ENCODE assay signal across 8 cellular contexts in genomic region chr15:55407949-55408766, GRCh38. TPM values are rescaled to one million over a fixed set of nuclear protein-coding genes. Genes with fewer than 3 reads are reported as not detected.
DNase-seq lines count a peak whose midpoint lies in the region; FAIRE-seq and TF ChIP-seq lines count a peak whose summit lies in the region.

CCPG1 (minus strand) TSS chr15:55408359; CDS start chr15:55389424, 18,935 bp downstream.
PIERCE2 (plus strand) TSS chr15:55408495; CDS start chr15:55408769, 274 bp downstream.

- peak within 1 kb of the TSS; percentile 89 for H3K18ac ChIP-seq in neuronal stem cell (ENCODE audit: low read length)

- H3K79me2 ChIP-seq in MM.1S (ENCODE audit: low read length) = peaks cover 37% of the 10 kb centered on the region

- H4K91ac ChIP-seq in neuronal stem cell (ENCODE audit: low read depth, low read length, poor library complexity) = no peak within 1 kb of the TSS

- H3K9me2 ChIP-seq in MM.1S (replicated peaks; ENCODE audit: insufficient read depth, low read length) = no peaks in the 10 kb centered on the region

- no peak within 1 kb of the TSS for H2AK5ac ChIP-seq in neuronal stem cell (ENCODE audit: low read depth, low read length)

- no peaks in the 10 kb centered on the region for H4K20me1 ChIP-seq in MM.1S (ENCODE audit: insufficient read depth, low read length)

- H3K27ac ChIP-seq in MM.1S (ENCODE audit: low read length) = peak within 1 kb of the TSS; percentile 88
- H3K27ac ChIP-seq in neuronal stem cell (replicated peaks; ENCODE audit: low read length) = peak within 1 kb of the TSS; percentile 91
- peak within 1 kb of the TSS; percentile 79 for H3K27ac ChIP-seq in substantia nigra (ENCODE audit: low read depth, low read length, poor library complexity, severe bottlenecking)

- no peak within 1 kb of the TSS for H2BK12ac ChIP-seq in neuronal stem cell (ENCODE audit: low read length)

- H3K9ac ChIP-seq in MM.1S (ENCODE audit: low read length) = peak within 1 kb of the TSS; percentile 83
- peak within 1 kb of the TSS; percentile 85 for H3K9ac ChIP-seq in neuronal stem cell (ENCODE audit: low read depth, low read length, poor library complexity)

- DNase-seq in GF-D8 (lab: John Stamatoyannopoulos, UW) (peak; percentile 72), HAP-1 (ENCODE audit: low spot score in 2 of 2) (peak; percentile 94 to 99), MM.1S (peak; percentile 97), SIG-M5 (lab: John Stamatoyannopoulos, UW) (peak; percentile 57), frontal cortex (ENCODE audit: low spot score in 2 of 2) (peak; percentile 83 to 90), neuronal stem cell (ENCODE audit: low spot score) (peak; percentile 96), substantia nigra (lab: John Stamatoyannopoulos, UW) (peak; percentile 51 to 94 (median 85))
- peak; percentile 89 for DNase-seq in activated naive CD4-positive, alpha-beta T cell treated with Interleukin-2 at 50 U/mL for 16 hours

- peak; percentile 61 for TF ChIP-seq CTCF in MM.1S (IDR thresholded peaks at IDR 0.05; ENCODE audit: low read length)

- no peak within 1 kb of the TSS for H2BK120ac ChIP-seq in neuronal stem cell (ENCODE audit: low read depth, low read length)

- H4K8ac ChIP-seq in neuronal stem cell (ENCODE audit: low read depth, low read length) = no peak within 1 kb of the TSS

- no peak within 1 kb of the TSS for H3K23ac ChIP-seq in neuronal stem cell (ENCODE audit: low read depth, low read length, poor library complexity)

- H2AFZ ChIP-seq in MM.1S (ENCODE audit: low read length) = peak within 1 kb of the TSS; percentile 96
- H2AFZ ChIP-seq in neuronal stem cell (ENCODE audit: low read length) = peak within 1 kb of the TSS; percentile 98

- peak within 1 kb of the TSS; percentile 72 for H3K14ac ChIP-seq in neuronal stem cell (ENCODE audit: low read length)

- no peak for FAIRE-seq in frontal cortex (lab: Jason Lieb, UNC)

- no CpG with 5 or more reads among the region's 72 CpGs for WGBS in neuronal stem cell (ENCODE audit: extremely low coverage in 2 of 2, insufficient read length in 2 of 2, insufficient replicate concordance in 1 of 2), 2 donors

- peaks cover 2% of the 10 kb centered on the region for H3K79me1 ChIP-seq in neuronal stem cell (ENCODE audit: low read depth, low read length)

- H3K4me3 ChIP-seq in HAP-1 = peak within 1 kb of the TSS; percentile 81
- peak within 1 kb of the TSS; percentile 90 for H3K4me3 ChIP-seq in MM.1S (ENCODE audit: low read length)
- peak within 1 kb of the TSS; percentile 88 to 95 for H3K4me3 ChIP-seq in neuronal stem cell (ENCODE audit: low read length in 2 of 2)

- H3K4ac ChIP-seq in neuronal stem cell (ENCODE audit: low read length) = no peak within 1 kb of the TSS

- in situ Hi-C loops in HAP-1 (cut with MboI; ENCODE audit: low sequenced_read_pairs) = no loop called here

- H3K36me3 ChIP-seq in HAP-1 (replicated peaks) (no peaks in the 10 kb centered on the region), MM.1S (replicated peaks; ENCODE audit: insufficient read depth, low read length) (no peaks in the 10 kb centered on the region), neuronal stem cell (replicated peaks in 1 of 2; ENCODE audit: control insufficient read depth in 2 of 2, insufficient read depth in 2 of 2, low read length in 2 of 2) (no peaks in the 10 kb centered on the region)

- H3K27me3 ChIP-seq in HAP-1 (ENCODE audit: low read depth) (no peaks in the 10 kb centered on the region), MM.1S (replicated peaks; ENCODE audit: insufficient read depth, low read length) (no peaks in the 10 kb centered on the region), neuronal stem cell (ENCODE audit: control insufficient read depth in 3 of 3, insufficient read depth in 3 of 3, low read depth in 1 of 3, low read length in 3 of 3) (no peaks in the 10 kb centered on the region)

- H3K4me1 ChIP-seq in HAP-1 (peaks cover 13% of the 10 kb centered on the region), MM.1S (ENCODE audit: low read length) (peaks cover 24% of the 10 kb centered on the region), neuronal stem cell (ENCODE audit: control insufficient read depth in 2 of 2, insufficient read depth in 1 of 2, low read depth in 1 of 2, low read length in 2 of 2) (peaks cover 0 to 4% of the 10 kb centered on the region in 2 donors)

- H3K4me2 ChIP-seq in MM.1S (ENCODE audit: low read depth, low read length) (peak within 1 kb of the TSS; percentile 94), neuronal stem cell (ENCODE audit: insufficient read depth, low read length, poor library complexity, severe bottlenecking) (peak within 1 kb of the TSS; percentile 65)

- H3F3A ChIP-seq in MM.1S (ENCODE audit: insufficient read depth, low read length) = peaks cover 38% of the 10 kb centered on the region

- no peak within 1 kb of the TSS for H2BK15ac ChIP-seq in neuronal stem cell (ENCODE audit: low read length)

- peak within 1 kb of the TSS; percentile 76 for H2BK5ac ChIP-seq in neuronal stem cell (ENCODE audit: low read length)

- H3K9me3 ChIP-seq in HAP-1 (no peaks in the 10 kb centered on the region), MM.1S (replicated peaks; ENCODE audit: insufficient read depth, low read length) (no peaks in the 10 kb centered on the region), neuronal stem cell (replicated peaks in 1 of 2; ENCODE audit: control insufficient read depth in 2 of 2, insufficient read depth in 1 of 2, low read depth in 1 of 2, low read length in 2 of 2) (no peaks in the 10 kb centered on the region)

RNA-seq across cellular contexts. Expression of gene CCPG1, which starts in this region (rescaled TPM):
- total RNA-seq in frontal cortex = 30.2 TPM
- 16.4 TPM for polyA plus RNA-seq in neuronal stem cell (2013, experiment 1 of 2)
- 17.6 TPM for polyA plus RNA-seq in neuronal stem cell (2013, experiment 2 of 2)

RNA-seq across cellular contexts. Expression of gene PIERCE2, which starts in this region (rescaled TPM):
- 3.7 TPM for total RNA-seq in frontal cortex
- 13.3 TPM for polyA plus RNA-seq in neuronal stem cell (2013, experiment 1 of 2)
- 14.5 TPM for polyA plus RNA-seq in neuronal stem cell (2013, experiment 2 of 2)

Comparison
In these comparisons a context has a peak if more than half of its experiments do, and no peak if none do; other contexts are left out.
1. Peak in every context shown above with its lines: DNase-seq, H3K4me3 ChIP-seq and H3K27ac ChIP-seq.